In genomic region chr10:119723624-119724023, GRCh38 we compare ENCODE assay signal across 23 cellular contexts. TPM values are rescaled to one million over a fixed set of nuclear protein-coding genes. Genes with fewer than 3 reads are reported as not detected.
DNase-seq lines count a peak whose midpoint lies in the region; ATAC-seq and TF ChIP-seq lines count a peak whose summit lies in the region.
"Had no signal": no experiment of that assay in that cellular context is flagged by ENCODE, and none has a peak within 500 bp of the region (broad histone marks: within the 10 kb centered on the region; RNA-seq: fewer than 3 reads in every experiment).

No MANE protein-coding gene starts in this region.

- peaks cover 42 to 48% (median 44%) of the 10 kb centered on the region in 10 experiments for H3K4me1 ChIP-seq in BLaER1 treated with 17β-estradiol and CSF1 and Interleukin-3, amounts not matched to agents 10 nM and 100 nM
- peaks cover 18% of the 10 kb centered on the region for H3K4me1 ChIP-seq in HUES48 (ENCODE audit: control insufficient read depth, insufficient read depth, low read length)
- peaks cover 6 to 31% of the 10 kb centered on the region in 2 donors for H3K4me1 ChIP-seq in left lung
- peaks cover 4% of the 10 kb centered on the region for H3K4me1 ChIP-seq in testis

- peaks cover 0 to 24% (median 16%) of the 10 kb centered on the region in 11 experiments; a peak in 17 of 22 replicates for H3K9me3 ChIP-seq in BLaER1 treated with 17β-estradiol and CSF1 and Interleukin-3, amounts not matched to agents 10 nM and 100 nM (replicated peaks in 1 of 11)
- H3K9me3 ChIP-seq in HUES48 (ENCODE audit: control insufficient read depth, insufficient read depth, low read length) (peaks cover 7% of the 10 kb centered on the region; the same call in 1 of the 2 replicates), neural cell (ENCODE audit: low read length) (no peaks in the 10 kb centered on the region), left lung (no peaks in the 10 kb centered on the region), testis (no peaks in the 10 kb centered on the region)
- H3K9me3 ChIP-seq: heart right ventricle, sigmoid colon had no signal

- CTCF ChIA-PET in activated B cell treated with CpG ODN at 0.5 μM for 24 hours (lab: Charles Lee), result interaction anchor here (1.6 to 4.6 kb wide), 3 partner anchors 27 to 37 kb away, joined by 5 to 39 read pairs (median 6); no protein-coding TSS in a partner anchor

- H3K9me3 Mint-ChIP-seq in activated B cell treated with CpG ODN at 0.5 μM for 24 hours, result no peaks in the 10 kb centered on the region

- no peak for TF ChIP-seq RAD21 in neural cell (conservative IDR thresholded peaks at IDR 0.05)

- peaks cover 7% of the 10 kb centered on the region for H3K36me3 Mint-ChIP-seq in activated B cell treated with CpG ODN at 0.5 μM for 24 hours (ENCODE audit: low read depth)

- H3K4me3 Mint-ChIP-seq in activated B cell treated with CpG ODN at 0.5 μM for 24 hours, result no peak overlapping the region

- peaks cover 0 to 23% (median 6%) of the 10 kb centered on the region in 11 experiments; a peak in 6 of 22 replicates for H4K20me1 ChIP-seq in BLaER1 treated with 17β-estradiol and CSF1 and Interleukin-3, amounts not matched to agents 10 nM and 100 nM
- H4K20me1 ChIP-seq in neural cell (ENCODE audit: insufficient read depth), result no peaks in the 10 kb centered on the region

- 69 to 73% methylated on average over 3 of the region's 3 CpGs for WGBS in testis, 2 donors

- DNase-seq in activated B cell treated with CpG ODN at 0.5 μM for 24 hours, result no peak
- DNase-seq in left lung, result no peak
- DNase-seq in testis, result no peak
- no peak for DNase-seq in activated effector memory CD4-positive, alpha-beta T cell treated with anti-CD3 and anti-CD28 coated beads, Interleukin-2, amount 50 U/mL, for 16 hours
- no peak for DNase-seq in HT-29 (ENCODE audit: low spot score)
- DNase-seq: amniotic stem cell; Calu3; caudate nucleus; heart right ventricle; islet precursor cell; KBM-7; mesendoderm; NCI-H1092; NCI-H2107; NCI-H69; nucleus accumbens; sigmoid colon; stimulated activated CD4-positive, alpha-beta T cell treated with anti-CD3 and anti-CD28 coated beads, Interleukin-1b, Interleukin-23, amount 100 ng/mL, for 48 hours; T-helper 1 cell had no signal

- H3K4me1 Mint-ChIP-seq in activated B cell treated with CpG ODN at 0.5 μM for 24 hours, result peaks cover 44% of the 10 kb centered on the region

- ATAC-seq in activated B cell treated with CpG ODN at 0.5 μM for 24 hours (ENCODE audit: low read depth) (no peak), left lung (no peak)
- ATAC-seq: heart right ventricle had no signal

- H3K27ac ChIP-seq in BLaER1 treated with 17β-estradiol and CSF1 and Interleukin-3, amounts not matched to agents 10 nM and 100 nM, result peak overlapping the region in 10 of 11 experiments; percentile 93 to 99 (median 96); a peak in 17 of 22 replicates
- H3K27ac ChIP-seq in HUES48 (ENCODE audit: low read depth, low read length) (peak overlapping the region; percentile 42), neural cell (ENCODE audit: low read length) (no peak overlapping the region), left lung (no peak overlapping the region), testis (no peak overlapping the region)
- H3K27ac ChIP-seq: VCaP had no signal

- no peaks in the 10 kb centered on the region for H3K27me3 Mint-ChIP-seq in activated B cell treated with CpG ODN at 0.5 μM for 24 hours

- POLR2A ChIA-PET in activated B cell treated with CpG ODN at 0.5 μM for 24 hours (lab: Charles Lee), result interaction anchor here (0.6 to 6.2 kb wide), 4 partner anchors 8 to 24 kb away, joined by 3 to 236 read pairs (median 22); no protein-coding TSS in a partner anchor

- intact Hi-C loops in activated B cell treated with CpG ODN at 0.5 μM for 24 hours (cut with micrococcal nuclease), result loop anchor here (5.0 kb wide), 1 partner anchor 416 kb away; no protein-coding TSS in a partner anchor
- intact Hi-C loops in left lung (cut with DNase I), result no loop called here
- intact Hi-C loops in testis (cut with DNase I; ENCODE audit: low total_unique reads), result no loop called here

- no peaks in the 10 kb centered on the region for H3K9me2 ChIP-seq in neural cell (ENCODE audit: insufficient read depth, low read length)

- H3K27ac Mint-ChIP-seq in activated B cell treated with CpG ODN at 0.5 μM for 24 hours, result peak overlapping the region; percentile 81

- TF ChIP-seq EP300 in neural cell (conservative IDR thresholded peaks at IDR 0.05; ENCODE audit: poor library complexity, severe bottlenecking), result no peak

- peaks cover 23% of the 10 kb centered on the region for H3K79me2 ChIP-seq in neural cell (replicated peaks; ENCODE audit: insufficient read depth, low read length)

- peak overlapping the region; percentile 86 to 98 (median 91) for H3K4me2 ChIP-seq in BLaER1 treated with 17β-estradiol and CSF1 and Interleukin-3, amounts not matched to agents 10 nM and 100 nM
- no peak overlapping the region for H3K4me2 ChIP-seq in neural cell (ENCODE audit: low read length)

- H3F3A ChIP-seq in neural cell (ENCODE audit: insufficient read depth, low read length, poor library complexity, severe bottlenecking), result no peaks in the 10 kb centered on the region

- no peaks in the 10 kb centered on the region for H3K27me3 ChIP-seq in BLaER1 treated with 17β-estradiol and CSF1 and Interleukin-3, amounts not matched to agents 10 nM and 100 nM
- no peaks in the 10 kb centered on the region for H3K27me3 ChIP-seq in HUES48 (ENCODE audit: control insufficient read depth, insufficient read depth, low read length)
- no peaks in the 10 kb centered on the region for H3K27me3 ChIP-seq in neural cell (ENCODE audit: insufficient read depth, low read depth, low read length)
- H3K27me3 ChIP-seq in left lung, result no peaks in the 10 kb centered on the region
- H3K27me3 ChIP-seq in testis, result no peaks in the 10 kb centered on the region
- H3K27me3 ChIP-seq: heart right ventricle, sigmoid colon had no signal

- H2AFZ ChIP-seq in neural cell (ENCODE audit: low read depth, low read length), result no peak overlapping the region

- H3K4me3 ChIP-seq in BLaER1 treated with 17β-estradiol and CSF1 and Interleukin-3, amounts not matched to agents 10 nM and 100 nM, result no peak overlapping the region
- H3K4me3 ChIP-seq in HUES48 (ENCODE audit: low read depth, low read length), result no peak overlapping the region
- peak overlapping the region; percentile 38 for H3K4me3 ChIP-seq in neural cell (ENCODE audit: low read length)
- H3K4me3 ChIP-seq in left lung, result no peak overlapping the region
- no peak overlapping the region for H3K4me3 ChIP-seq in testis
- H3K4me3 ChIP-seq: sigmoid colon had no signal

- peak overlapping the region in 8 of 11 experiments; percentile 48 to 96 (median 92); a peak in 11 of 22 replicates for H3K9ac ChIP-seq in BLaER1 treated with 17β-estradiol and CSF1 and Interleukin-3, amounts not matched to agents 10 nM and 100 nM
- H3K9ac ChIP-seq in HUES48 (ENCODE audit: low read depth, low read length), result no peak overlapping the region
- no peak overlapping the region for H3K9ac ChIP-seq in neural cell (ENCODE audit: low read length)

- peaks cover 0 to 22% (median 6%) of the 10 kb centered on the region in 11 experiments; a peak in 8 of 22 replicates for H3K36me3 ChIP-seq in BLaER1 treated with 17β-estradiol and CSF1 and Interleukin-3, amounts not matched to agents 10 nM and 100 nM
- no peaks in the 10 kb centered on the region for H3K36me3 ChIP-seq in HUES48 (ENCODE audit: control insufficient read depth, insufficient read depth, low read length)
- no peaks in the 10 kb centered on the region for H3K36me3 ChIP-seq in neural cell (ENCODE audit: insufficient read depth, low read length)
- no peaks in the 10 kb centered on the region for H3K36me3 ChIP-seq in left lung
- no peaks in the 10 kb centered on the region for H3K36me3 ChIP-seq in testis (ENCODE audit: low read depth, missing control alignments)
- H3K36me3 ChIP-seq: heart right ventricle, sigmoid colon had no signal

- TF ChIP-seq POLR2A in testis (IDR thresholded peaks at IDR 0.05), result no peak

- TF ChIP-seq CTCF in activated B cell treated with CpG ODN at 0.5 μM for 24 hours (IDR thresholded peaks at IDR 0.05), result no peak
- TF ChIP-seq CTCF in neural cell (IDR thresholded peaks at IDR 0.05; ENCODE audit: poor library complexity, severe bottlenecking), result no peak
- TF ChIP-seq CTCF in left lung (IDR thresholded peaks at IDR 0.05), result no peak
- TF ChIP-seq CTCF in testis (IDR thresholded peaks at IDR 0.05), result no peak

TF ChIP-seq in neural cell, 6 proteins besides CTCF, POLR2A, EP300 and RAD21:
- TF ChIP-seq REST (IDR thresholded peaks at IDR 0.05; ENCODE audit: borderline replicate concordance), result no peak
- no peak for TF ChIP-seq SMC3 (conservative IDR thresholded peaks at IDR 0.05; ENCODE audit: poor library complexity)
- TF ChIP-seq TAF1 (IDR thresholded peaks at IDR 0.05; ENCODE audit: low read depth), result no peak

RNA-seq across cellular contexts. Expression of gene INPP5F, which starts 2.2 kb away (rescaled TPM):
- total RNA-seq in activated B cell treated with CpG ODN at 0.5 μM for 24 hours (45.9 and 53.5 TPM in 2 replicates), left lung (10 to 100 TPM; 10.9 to 18.6 TPM), testis (10 to 100 TPM; 19.0 to 23.8 TPM)
- polyA plus RNA-seq in neural cell (103 and 114 TPM in 2 replicates), testis (ENCODE audit: insufficient read depth, low read depth, low replicate concordance) (21.9 TPM)
- polyA minus RNA-seq in neural cell, result 99.1 and 110 TPM in 2 replicates
- total RNA-seq in HT-29 (2014; rRNA removed; shearing (Covaris generic)), result 5.6 and 5.8 TPM in 2 replicates

Comparison
In these comparisons a context has a peak if more than half of its experiments do, and no peak if none do; other contexts are left out.
1. H3K27ac ChIP-seq: peak in BLaER1 treated with 17β-estradiol and CSF1 and Interleukin-3, amounts not matched to agents 10 nM and 100 nM (10 of 11) and HUES48 (single experiment); none in neural cell (single experiment), left lung (0 of 2) and testis (0 of 2).
2. H3K9ac ChIP-seq: peak in BLaER1 treated with 17β-estradiol and CSF1 and Interleukin-3, amounts not matched to agents 10 nM and 100 nM (8 of 11); none in HUES48 (single experiment) and neural cell (single experiment).